Comparison of ENCODE assay signal across 8 cellular contexts in the genomic region with DNA sequence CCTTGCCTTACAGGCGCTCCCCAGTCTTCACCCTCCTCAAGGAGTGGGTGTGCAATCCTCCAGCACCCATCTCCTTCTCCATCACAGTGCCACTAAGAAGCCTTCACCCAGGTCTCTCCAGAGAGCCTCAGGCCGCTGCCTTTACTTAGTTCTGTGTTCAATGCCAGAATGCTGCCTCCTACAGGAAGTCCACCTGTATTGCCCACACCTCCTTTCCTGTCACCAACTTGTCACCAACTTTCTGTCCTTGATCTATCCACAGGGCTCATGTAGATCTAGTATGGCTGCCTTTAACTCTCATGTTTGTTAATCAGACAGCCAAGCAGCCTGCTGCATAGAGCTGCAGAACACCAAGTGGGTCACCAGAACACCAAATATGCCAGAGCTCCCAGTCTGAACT. TPM values are rescaled to one million over a fixed set of nuclear protein-coding genes. Genes with fewer than 3 reads are reported as not detected.
DNase-seq lines count a peak whose midpoint lies in the region; ATAC-seq and TF ChIP-seq lines count a peak whose summit lies in the region.

No MANE protein-coding gene starts in this region.

- peak overlapping the region; percentile 68 to 100 (median 90) for H3K4me3 Mint-ChIP-seq in naive B cell

- H3K36me3 ChIP-seq in KMS-11 (ENCODE audit: insufficient read depth) (no peaks in the 10 kb centered on the region), suprapubic skin (no peaks in the 10 kb centered on the region)

- no peaks in the 10 kb centered on the region for H3K27me3 Mint-ChIP-seq in naive B cell

- no peaks in the 10 kb centered on the region for H4K20me1 ChIP-seq in KMS-11 (ENCODE audit: insufficient read depth)

- no peaks in the 10 kb centered on the region for H3K9me3 ChIP-seq in suprapubic skin

- no peak overlapping the region for H3K4me2 ChIP-seq in KMS-11

- DNase-seq in Daoy (ENCODE audit: low read depth), result peak; percentile 25
- no peak for DNase-seq in activated naive CD4-positive, alpha-beta T cell treated with anti-CD3 and anti-CD28 coated beads, Interleukin-2, amount 50 U/mL, for 72 hours (ENCODE audit: low spot score in 2 of 2)
- DNase-seq in naive B cell, result peak; percentile 16
- DNase-seq in suprapubic skin (ENCODE audit: low spot score in 2 of 2), result no peak
- no peak for DNase-seq in COR-L47 (lab: John Stamatoyannopoulos, UW)
- no peak for DNase-seq in NCI-H2081 (lab: John Stamatoyannopoulos, UW)

- ATAC-seq in activated naive CD4-positive, alpha-beta T cell treated with anti-CD3 and anti-CD28 coated beads, Interleukin-2, amount 50 U/mL, for 72 hours, result peak; percentile 10 to 38
- ATAC-seq in naive B cell (ENCODE audit: low read depth in 2 of 2) (no peak), GM21515 (IDR thresholded peaks at IDR 0.05; ENCODE audit: unreplicated experiment) (no peak)

- H3K9ac ChIP-seq in KMS-11, result no peak overlapping the region

- H3K27ac ChIP-seq in KMS-11 (no peak overlapping the region), suprapubic skin (no peak overlapping the region)

- 66% methylated on average over 2 of the region's 2 CpGs for WGBS in suprapubic skin

- no peaks in the 10 kb centered on the region for H3K9me3 Mint-ChIP-seq in activated naive CD4-positive, alpha-beta T cell treated with anti-CD3 and anti-CD28 coated beads, Interleukin-2, amount 50 U/mL, for 72 hours
- no peaks in the 10 kb centered on the region for H3K9me3 Mint-ChIP-seq in naive B cell

- H3K27me3 ChIP-seq in KMS-11 (ENCODE audit: insufficient read depth, low read depth) (peaks cover 11% of the 10 kb centered on the region), suprapubic skin (no peaks in the 10 kb centered on the region)

- H3K79me2 ChIP-seq in KMS-11 (ENCODE audit: insufficient read depth, low read depth), result no peaks in the 10 kb centered on the region

- no peak overlapping the region for H2AFZ ChIP-seq in KMS-11 (ENCODE audit: low read depth)

- peaks cover 67 to 84% (median 71%) of the 10 kb centered on the region in 3 donors for H3K4me1 Mint-ChIP-seq in naive B cell

- TF ChIP-seq CTCF in KMS-11 (conservative IDR thresholded peaks at IDR 0.05; ENCODE audit: low read depth, low read length), result peak; percentile 68
- no peak for TF ChIP-seq CTCF in suprapubic skin (IDR thresholded peaks at IDR 0.05)

- H3K4me1 ChIP-seq in KMS-11 (ENCODE audit: low read depth, poor library complexity, severe bottlenecking), result peaks cover 32% of the 10 kb centered on the region
- H3K4me1 ChIP-seq in suprapubic skin, result peaks cover 12% of the 10 kb centered on the region

- H3K36me3 Mint-ChIP-seq in activated naive CD4-positive, alpha-beta T cell treated with anti-CD3 and anti-CD28 coated beads, Interleukin-2, amount 50 U/mL, for 72 hours, result peaks cover 16 to 32% of the 10 kb centered on the region in 2 donors
- H3K36me3 Mint-ChIP-seq in naive B cell, result peaks cover 11 to 25% of the 10 kb centered on the region in 2 donors

- peak overlapping the region; percentile 84 to 86 for H3K27ac Mint-ChIP-seq in activated naive CD4-positive, alpha-beta T cell treated with anti-CD3 and anti-CD28 coated beads, Interleukin-2, amount 50 U/mL, for 72 hours
- H3K27ac Mint-ChIP-seq in naive B cell, result peak overlapping the region; percentile 94 to 99 (median 97)

- H3K4me3 ChIP-seq in KMS-11 (IDR thresholded peaks at IDR 0.05; ENCODE audit: insufficient read depth, low read depth, low read length) (no peak overlapping the region), suprapubic skin (no peak overlapping the region)

- no peak for TF ChIP-seq POLR2A in suprapubic skin (IDR thresholded peaks at IDR 0.05)

- TF ChIP-seq EP300 in suprapubic skin (IDR thresholded peaks at IDR 0.05), result no peak

RNA-seq across cellular contexts. Expression of gene LST1, which starts 0.5 kb away (rescaled TPM):
- total RNA-seq in Daoy (2014; rRNA removed; shearing (Covaris generic)), result 0.09 and 3.5 TPM in 2 replicates
- total RNA-seq in activated naive CD4-positive, alpha-beta T cell treated with anti-CD3 and anti-CD28 coated beads, Interleukin-2, amount 50 U/mL, for 72 hours, result 10 to 100 TPM; 18.2 to 21.6 TPM
- 10 to 100 TPM; 28.2 to 78.2 (median 35.2) TPM for polyA plus RNA-seq in naive B cell (ENCODE audit: low read depth in 6 of 6)
- total RNA-seq in suprapubic skin, result 10 to 100 TPM in 1 of 4 donors, 1 to 10 TPM in 3; 3.7 to 72.9 (median 6.7) TPM

RNA-seq across cellular contexts. Expression of gene LTB, which starts 3.3 kb away (rescaled TPM):
- 2.1 TPM in 1 of 2 replicates, not detected in the other for total RNA-seq in Daoy (2014; rRNA removed; shearing (Covaris generic))
- 100 to 1,000 TPM in 1 of 2 donors, 10 to 100 TPM in 1; 89.3 to 294 TPM for total RNA-seq in activated naive CD4-positive, alpha-beta T cell treated with anti-CD3 and anti-CD28 coated beads, Interleukin-2, amount 50 U/mL, for 72 hours
- polyA plus RNA-seq in naive B cell (ENCODE audit: low read depth in 6 of 6), result 1,000 to 10,000 TPM; 1,940 to 3,141 (median 2,206) TPM
- not detected for total RNA-seq in suprapubic skin

RNA-seq across cellular contexts. Expression of gene NCR3, which starts 7.3 kb away (rescaled TPM):
- not detected in 2 replicates for total RNA-seq in Daoy (2014; rRNA removed; shearing (Covaris generic))
- 10 to 100 TPM; 12.7 to 17.2 TPM for total RNA-seq in activated naive CD4-positive, alpha-beta T cell treated with anti-CD3 and anti-CD28 coated beads, Interleukin-2, amount 50 U/mL, for 72 hours
- 100 to 1,000 TPM in 5 of 6 donors, 10 to 100 TPM in 1; 84.4 to 158 (median 108) TPM for polyA plus RNA-seq in naive B cell (ENCODE audit: low read depth in 6 of 6)
- not detected for total RNA-seq in suprapubic skin

RNA-seq across cellular contexts. Expression of gene TNF, which starts 10.2 kb away (rescaled TPM):
- total RNA-seq in Daoy (2014; rRNA removed; shearing (Covaris generic)), result 1.4 and 4.0 TPM in 2 replicates
- 100 to 1,000 TPM in 1 of 2 donors, 10 to 100 TPM in 1; 52.0 to 250 TPM for total RNA-seq in activated naive CD4-positive, alpha-beta T cell treated with anti-CD3 and anti-CD28 coated beads, Interleukin-2, amount 50 U/mL, for 72 hours
- polyA plus RNA-seq in naive B cell (ENCODE audit: low read depth in 6 of 6), result 1 to 10 TPM; 1.1 to 5.2 (median 2.6) TPM
- 1 to 10 TPM; 1.0 to 6.4 (median 3.3) TPM for total RNA-seq in suprapubic skin

RNA-seq across cellular contexts. Expression of gene LTA, which starts 13.4 kb away (rescaled TPM):
- 0.11 TPM in 1 of 2 replicates, not detected in the other for total RNA-seq in Daoy (2014; rRNA removed; shearing (Covaris generic))
- total RNA-seq in activated naive CD4-positive, alpha-beta T cell treated with anti-CD3 and anti-CD28 coated beads, Interleukin-2, amount 50 U/mL, for 72 hours, result 1,000 to 10,000 TPM in 1 of 2 donors, 100 to 1,000 TPM in 1; 266 to 1,366 TPM
- 10 to 100 TPM in 5 of 6 donors, 1 to 10 TPM in 1; 6.6 to 26.0 (median 19.4) TPM for polyA plus RNA-seq in naive B cell (ENCODE audit: low read depth in 6 of 6)
- under 1 TPM in 1 of 4 donors, not detected in 3; 0.47 TPM for total RNA-seq in suprapubic skin

Comparison
In these comparisons a context has a peak if more than half of its experiments do, and no peak if none do; other contexts are left out.
1. DNase-seq: peak in Daoy (single experiment) and naive B cell (single experiment); none in activated naive CD4-positive, alpha-beta T cell treated with anti-CD3 and anti-CD28 coated beads, Interleukin-2, amount 50 U/mL, for 72 hours (0 of 2), suprapubic skin (0 of 2), COR-L47 (single experiment) and NCI-H2081 (0 of 2).
2. ATAC-seq: peak in activated naive CD4-positive, alpha-beta T cell treated with anti-CD3 and anti-CD28 coated beads, Interleukin-2, amount 50 U/mL, for 72 hours (2 of 2); none in naive B cell (0 of 2) and GM21515 (single experiment).
3. RNA of gene LTB, which starts 3.3 kb away (total RNA-seq): 89.3 to 294 TPM in activated naive CD4-positive, alpha-beta T cell treated with anti-CD3 and anti-CD28 coated beads, Interleukin-2, amount 50 U/mL, for 72 hours; 2.1 TPM in Daoy and not detected in suprapubic skin; every median in the first group is over 10 times any median in the second.
4. RNA of gene NCR3, which starts 7.3 kb away (total RNA-seq): 12.7 to 17.2 TPM in activated naive CD4-positive, alpha-beta T cell treated with anti-CD3 and anti-CD28 coated beads, Interleukin-2, amount 50 U/mL, for 72 hours; not detected in Daoy and not detected in suprapubic skin; every median in the first group is over 4 times any median in the second.